11 cellular contexts compared by ENCODE assay signal in the genomic region with DNA sequence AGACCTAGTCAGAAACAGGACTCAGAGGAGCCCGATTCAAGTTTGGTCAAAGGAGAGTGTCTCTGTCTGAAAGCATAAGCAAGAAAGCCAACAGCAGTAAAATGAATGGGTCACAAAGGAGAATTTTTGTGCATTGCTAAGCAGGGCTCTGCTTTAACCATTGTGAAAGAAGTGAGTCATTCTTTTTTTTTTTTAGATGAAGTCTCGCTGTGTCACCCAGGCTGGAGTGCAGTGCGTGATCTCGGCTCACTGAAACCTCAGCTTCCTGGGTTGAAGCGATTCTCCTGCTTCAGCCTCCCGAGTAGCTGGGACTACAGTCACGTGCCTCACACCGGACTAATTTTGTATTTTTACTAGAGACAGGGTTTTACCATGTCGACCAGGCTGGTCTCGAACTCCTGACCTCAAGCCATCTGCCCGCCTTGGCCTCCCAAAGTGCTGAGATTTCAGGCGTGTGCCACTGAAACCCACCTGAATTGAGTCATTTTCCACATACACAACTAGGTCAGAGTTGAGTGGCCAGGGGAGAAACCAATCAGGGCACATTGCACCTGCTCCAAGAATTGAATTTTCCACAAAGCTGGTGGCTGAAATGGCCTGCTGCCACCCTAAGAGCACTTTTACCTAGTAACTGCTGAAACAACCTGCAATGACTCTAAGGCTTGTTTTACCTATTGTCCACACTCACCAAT. TPM values are rescaled to one million over a fixed set of nuclear protein-coding genes. Genes with fewer than 3 reads are reported as not detected.
DNase-seq lines count a peak whose midpoint lies in the region; ATAC-seq and TF ChIP-seq lines count a peak whose summit lies in the region.
"Not testable (repeated sequence)": the region's sequence is repeated elsewhere in the genome, so short reads cannot be mapped to it uniquely, and the experiment has no call there.
"Had no signal": no experiment of that assay in that cellular context is flagged by ENCODE, and none has a peak within 500 bp of the region (broad histone marks: within the 10 kb centered on the region; RNA-seq: fewer than 3 reads in every experiment).

No MANE protein-coding gene starts in this region.

- DNase-seq in CD4-positive, CD25-positive, alpha-beta regulatory T cell; PC-3; activated T-cell treated with anti-CD3 and anti-CD28 coated beads, Interleukin-2, amount 50 U/mL, for 4 hours; activated naive CD8-positive, alpha-beta T cell treated with anti-CD3 and anti-CD28 coated beads, Interleukin-2, amount 10 ng/mL, durations not matched to agents 7 days and 5 days; stimulated activated naive CD8-positive, alpha-beta T cell treated with anti-CD3 and anti-CD28 coated beads, Interleukin-15, Interleukin-2, amounts not matched to agents 100 U/mL and 50 U/mL, for 24 hours: not testable (repeated sequence)

- not testable (repeated sequence) for H3K27me3 ChIP-seq in CD4-positive, CD25-positive, alpha-beta regulatory T cell (ENCODE audit: control insufficient read depth, insufficient read depth, low read length); PC-3 (ENCODE audit: low read length)

- H3K4me1 Mint-ChIP-seq in CD4-positive, CD25-positive, alpha-beta regulatory T cell; activated T-cell treated with anti-CD3 and anti-CD28 coated beads, Interleukin-2, amount 50 U/mL, for 4 hours (ENCODE audit: low read depth); activated naive CD8-positive, alpha-beta T cell treated with anti-CD3 and anti-CD28 coated beads, Interleukin-2, amount 10 ng/mL, durations not matched to agents 7 days and 5 days: not testable (repeated sequence)

- ATAC-seq in CD4-positive, CD25-positive, alpha-beta regulatory T cell (ENCODE audit: low read depth in 2 of 2), result peak; percentile 50 to 56
- peak; percentile 67 for ATAC-seq in PC-3
- peak; percentile 98 to 99 for ATAC-seq in activated CD4-positive, CD25-positive, alpha-beta regulatory T cell treated with anti-CD3 and anti-CD28 coated beads, Interleukin-2, amount 50 U/mL, for 24 hours
- peak; percentile 83 to 88 for ATAC-seq in activated T-cell treated with anti-CD3 and anti-CD28 coated beads, Interleukin-2, amount 50 U/mL, for 4 hours
- ATAC-seq in activated naive CD8-positive, alpha-beta T cell treated with anti-CD3 and anti-CD28 coated beads, Interleukin-2, amount 10 ng/mL, durations not matched to agents 7 days and 5 days (ENCODE audit: low read depth), result peak; percentile 60
- peak; percentile 69 for ATAC-seq in esophagus mucosa
- ATAC-seq in stimulated activated naive CD8-positive, alpha-beta T cell treated with anti-CD3 and anti-CD28 coated beads, Interleukin-15, Interleukin-2, amounts not matched to agents 100 U/mL and 50 U/mL, for 24 hours, result peak; percentile 81

- not testable (repeated sequence) for H3K9me2 ChIP-seq in PC-3 (replicated peaks; ENCODE audit: low read length)

- H3K9me3 Mint-ChIP-seq in CD4-positive, CD25-positive, alpha-beta regulatory T cell; activated T-cell treated with anti-CD3 and anti-CD28 coated beads, Interleukin-2, amount 50 U/mL, for 4 hours; activated naive CD8-positive, alpha-beta T cell treated with anti-CD3 and anti-CD28 coated beads, Interleukin-2, amount 10 ng/mL, durations not matched to agents 7 days and 5 days: not testable (repeated sequence)

- H3K27ac Mint-ChIP-seq in CD4-positive, CD25-positive, alpha-beta regulatory T cell; activated naive CD8-positive, alpha-beta T cell treated with anti-CD3 and anti-CD28 coated beads, Interleukin-2, amount 10 ng/mL, durations not matched to agents 7 days and 5 days: not testable (repeated sequence)

- H3K4me3 Mint-ChIP-seq in CD4-positive, CD25-positive, alpha-beta regulatory T cell; activated T-cell treated with anti-CD3 and anti-CD28 coated beads, Interleukin-2, amount 50 U/mL, for 4 hours; activated naive CD8-positive, alpha-beta T cell treated with anti-CD3 and anti-CD28 coated beads, Interleukin-2, amount 10 ng/mL, durations not matched to agents 7 days and 5 days: not testable (repeated sequence)

- TF ChIP-seq CTCF in PC-3 (conservative IDR thresholded peaks at IDR 0.05; ENCODE audit: low read depth, low read length), result not testable (repeated sequence)

- not testable (repeated sequence) for H3K27me3 Mint-ChIP-seq in CD4-positive, CD25-positive, alpha-beta regulatory T cell; activated T-cell treated with anti-CD3 and anti-CD28 coated beads, Interleukin-2, amount 50 U/mL, for 4 hours (ENCODE audit: low read depth); activated naive CD8-positive, alpha-beta T cell treated with anti-CD3 and anti-CD28 coated beads, Interleukin-2, amount 10 ng/mL, durations not matched to agents 7 days and 5 days

- not testable (repeated sequence) for H3K36me3 Mint-ChIP-seq in CD4-positive, CD25-positive, alpha-beta regulatory T cell; activated T-cell treated with anti-CD3 and anti-CD28 coated beads, Interleukin-2, amount 50 U/mL, for 4 hours (ENCODE audit: insufficient read depth); activated naive CD8-positive, alpha-beta T cell treated with anti-CD3 and anti-CD28 coated beads, Interleukin-2, amount 10 ng/mL, durations not matched to agents 7 days and 5 days

- intact Hi-C loops in PC-3 (cut with micrococcal nuclease), result not testable (repeated sequence)

- H3K4me2 ChIP-seq in PC-3 (ENCODE audit: low read length), result not testable (repeated sequence)

- not testable (repeated sequence) for H3K9ac ChIP-seq in PC-3 (ENCODE audit: low read length)

- not testable (repeated sequence) for H3K79me2 ChIP-seq in PC-3 (ENCODE audit: low read length)

- H4K20me1 ChIP-seq in PC-3 (ENCODE audit: low read length), result not testable (repeated sequence)

- H3K4me1 ChIP-seq in CD4-positive, CD25-positive, alpha-beta regulatory T cell (ENCODE audit: control insufficient read depth, insufficient read depth, low read length, poor library complexity, severe bottlenecking); PC-3 (ENCODE audit: insufficient read depth, low read length): not testable (repeated sequence)

- H2AFZ ChIP-seq in PC-3 (ENCODE audit: low read length), result not testable (repeated sequence)

- H3K27ac ChIP-seq in CD4-positive, CD25-positive, alpha-beta regulatory T cell (ENCODE audit: insufficient read depth, low read length, poor library complexity, severe bottlenecking); PC-3 (ENCODE audit: low read length): not testable (repeated sequence)

- not testable (repeated sequence) for H3K9me3 ChIP-seq in CD4-positive, CD25-positive, alpha-beta regulatory T cell (ENCODE audit: control insufficient read depth in 2 of 2, low read length in 2 of 2); PC-3 (ENCODE audit: low read length)

- BruUV-seq in PC-3 (replicated peaks; lab: Mats Ljungman, UMichigan), result not testable (repeated sequence)

- POLR2A ChIA-PET in PC-3 (lab: Charles Lee; ENCODE audit: unreplicated experiment); activated naive CD8-positive, alpha-beta T cell treated with anti-CD3 and anti-CD28 coated beads, Interleukin-2, amount 10 ng/mL, durations not matched to agents 7 days and 5 days (lab: Charles Lee): not testable (repeated sequence)

- not testable (repeated sequence) for H3K36me3 ChIP-seq in CD4-positive, CD25-positive, alpha-beta regulatory T cell (ENCODE audit: control insufficient read depth, insufficient read depth, low read length); PC-3 (ENCODE audit: low read depth, low read length)

- H3F3A ChIP-seq in PC-3 (ENCODE audit: low read length, unreplicated experiment), result not testable (repeated sequence)

- H3K4me3 ChIP-seq in CD4-positive, CD25-positive, alpha-beta regulatory T cell (ENCODE audit: low read depth, low read length); PC-3 (ENCODE audit: low read length): not testable (repeated sequence)

- CTCF ChIA-PET in PC-3 (lab: Charles Lee), result not testable (repeated sequence)

RNA-seq across cellular contexts. Expression of gene SSX3, which starts 11.4 kb away (rescaled TPM):
- total RNA-seq in CD4-positive, CD25-positive, alpha-beta regulatory T cell, result not detected
- polyA plus RNA-seq in CD4-positive, CD25-positive, alpha-beta regulatory T cell, result not detected
- total RNA-seq in PC-3 (2014; rRNA removed), result not detected in 2 replicates
- total RNA-seq in activated T-cell treated with anti-CD3 and anti-CD28 coated beads, Interleukin-2, amount 50 U/mL, for 4 hours, result not detected
- total RNA-seq in activated naive CD8-positive, alpha-beta T cell treated with anti-CD3 and anti-CD28 coated beads, Interleukin-2, amount 10 ng/mL, durations not matched to agents 7 days and 5 days, result not detected
- not detected for total RNA-seq in esophagus mucosa
- total RNA-seq: CD4-positive, alpha-beta memory T cell; GM23338 had no signal
- polyA plus RNA-seq: A549; BJ; CD4-positive, alpha-beta memory T cell; GM23338 had no signal

RNA-seq across cellular contexts. Expression of gene SSX4, which starts 15.5 kb away (rescaled TPM):
- not detected for total RNA-seq in CD4-positive, CD25-positive, alpha-beta regulatory T cell
- polyA plus RNA-seq in CD4-positive, CD25-positive, alpha-beta regulatory T cell, result not detected
- not detected in 2 replicates for total RNA-seq in PC-3 (2014; rRNA removed)
- total RNA-seq in activated T-cell treated with anti-CD3 and anti-CD28 coated beads, Interleukin-2, amount 50 U/mL, for 4 hours, result not detected
- not detected for total RNA-seq in activated naive CD8-positive, alpha-beta T cell treated with anti-CD3 and anti-CD28 coated beads, Interleukin-2, amount 10 ng/mL, durations not matched to agents 7 days and 5 days
- total RNA-seq in esophagus mucosa, result not detected
- total RNA-seq: CD4-positive, alpha-beta memory T cell; GM23338 had no signal
- polyA plus RNA-seq: A549; BJ; CD4-positive, alpha-beta memory T cell had no signal

RNA-seq across cellular contexts. Expression of gene SSX4B, which starts 43.9 kb away (rescaled TPM):
- total RNA-seq in CD4-positive, CD25-positive, alpha-beta regulatory T cell, result not detected
- polyA plus RNA-seq in CD4-positive, CD25-positive, alpha-beta regulatory T cell, result not detected
- total RNA-seq in PC-3 (2014; rRNA removed) (not detected in 2 replicates), esophagus mucosa (not detected)
- not detected for total RNA-seq in activated T-cell treated with anti-CD3 and anti-CD28 coated beads, Interleukin-2, amount 50 U/mL, for 4 hours
- not detected for total RNA-seq in activated naive CD8-positive, alpha-beta T cell treated with anti-CD3 and anti-CD28 coated beads, Interleukin-2, amount 10 ng/mL, durations not matched to agents 7 days and 5 days
- total RNA-seq: CD4-positive, alpha-beta memory T cell; GM23338 had no signal
- polyA plus RNA-seq: A549; BJ; CD4-positive, alpha-beta memory T cell had no signal
